Comparison of ENCODE assay signal across 13 cellular contexts in genomic region chr1:51420867-51421627, GRCh38.
DNase-seq lines count a peak whose midpoint lies in the region; ATAC-seq and TF ChIP-seq lines count a peak whose summit lies in the region.
"Had no signal": no experiment of that assay in that cellular context is flagged by ENCODE, and none has a peak within 500 bp of the region (broad histone marks: within the 10 kb centered on the region; RNA-seq: fewer than 3 reads in every experiment).

No MANE protein-coding gene starts in this region.

- H3K4me1 ChIP-seq in heart left ventricle (peaks cover 0 to 81% (median 35%) of the 10 kb centered on the region in 12 donors), osteoblast (ENCODE audit: insufficient read depth, low read length) (peaks cover 14% of the 10 kb centered on the region)

- H3K36me3 Mint-ChIP-seq in activated B cell treated with CpG ODN at 0.5 μM for 24 hours (ENCODE audit: low read depth) (peaks cover 76% of the 10 kb centered on the region), glutamatergic neuron (ENCODE audit: unreplicated experiment) (no peaks in the 10 kb centered on the region)

- H3K9me3 Mint-ChIP-seq in activated B cell treated with CpG ODN at 0.5 μM for 24 hours: no peaks in the 10 kb centered on the region
- peaks cover 8% of the 10 kb centered on the region for H3K9me3 Mint-ChIP-seq in glutamatergic neuron (ENCODE audit: unreplicated experiment)
- H3K9me3 Mint-ChIP-seq in stimulated activated naive CD8-positive, alpha-beta T cell treated with anti-CD3 and anti-CD28 coated beads, Interleukin-15, amount 100 ng/mL, for 72 hours: no peaks in the 10 kb centered on the region
- H3K9me3 Mint-ChIP-seq: central memory CD8-positive, alpha-beta T cell had no signal

- POLR2A ChIA-PET in activated B cell treated with CpG ODN at 0.5 μM for 24 hours (lab: Charles Lee): no interaction called here

- H3K27me3 Mint-ChIP-seq in activated B cell treated with CpG ODN at 0.5 μM for 24 hours: no peaks in the 10 kb centered on the region
- peaks cover 3% of the 10 kb centered on the region for H3K27me3 Mint-ChIP-seq in glutamatergic neuron (ENCODE audit: unreplicated experiment)
- H3K27me3 Mint-ChIP-seq in stimulated activated naive CD8-positive, alpha-beta T cell treated with anti-CD3 and anti-CD28 coated beads, Interleukin-15, amount 100 ng/mL, for 72 hours: no peaks in the 10 kb centered on the region
- H3K27me3 Mint-ChIP-seq: central memory CD8-positive, alpha-beta T cell had no signal

- no peaks in the 10 kb centered on the region for H4K20me1 ChIP-seq in osteoblast (ENCODE audit: insufficient read depth, low read length)

- H3K4me3 ChIP-seq in heart left ventricle (peak overlapping the region in 7 of 12 donors; percentile 28 to 49 (median 39)), osteoblast (ENCODE audit: insufficient read depth, low read length) (no peak overlapping the region)
- H3K4me3 ChIP-seq: lower lobe of right lung, stomach had no signal

- H3K27ac ChIP-seq in heart left ventricle (peak overlapping the region in 8 of 12 donors; percentile 2 to 78 (median 61)), osteoblast (ENCODE audit: low read depth, low read length) (no peak overlapping the region)
- H3K27ac ChIP-seq: lower lobe of right lung, stomach had no signal

- no peak for TF ChIP-seq POLR2A in heart left ventricle (IDR thresholded peaks at IDR 0.05)

- intact Hi-C loops in heart left ventricle (cut with DNase I) (loop anchor here in 4 of 10 donors (5.0 to 10.0 kb wide), 2 partner anchors 94 to 96 kb away; partner anchors contain the start of gene EPS15 (in 4 of the 4)), cardiac septum (cut with DNase I) (no loop called here), activated B cell treated with CpG ODN at 0.5 μM for 24 hours (cut with micrococcal nuclease) (no loop called here)

- DNase-seq in heart left ventricle (no peak), cardiac septum (ENCODE audit: low spot score) (no peak), activated B cell treated with CpG ODN at 0.5 μM for 24 hours (no peak), glutamatergic neuron (no peak), RKO (ENCODE audit: low spot score) (no peak), osteoblast (ENCODE audit: insufficient read length, low spot score, missing footprints) (no peak)
- no peak for DNase-seq in stimulated activated naive CD8-positive, alpha-beta T cell treated with anti-CD3 and anti-CD28 coated beads, Interleukin-15, amount 100 ng/mL, for 72 hours
- DNase-seq: activated CD8-positive, alpha-beta memory T cell treated with anti-CD3 and anti-CD28 coated beads for 24 hours; KG1; lower lobe of right lung; stomach had no signal

- peak overlapping the region; percentile 21 for H3K27ac Mint-ChIP-seq in activated B cell treated with CpG ODN at 0.5 μM for 24 hours
- peak overlapping the region; percentile 87 for H3K27ac Mint-ChIP-seq in glutamatergic neuron (ENCODE audit: unreplicated experiment)
- H3K27ac Mint-ChIP-seq in stimulated activated naive CD8-positive, alpha-beta T cell treated with anti-CD3 and anti-CD28 coated beads, Interleukin-15, amount 100 ng/mL, for 72 hours: peak overlapping the region in 1 of 2 donors; percentile 95

- H3K79me2 ChIP-seq in osteoblast (ENCODE audit: insufficient read depth, low read length): no peaks in the 10 kb centered on the region

- H3K36me3 ChIP-seq in heart left ventricle: peaks cover 0 to 47% (median 24%) of the 10 kb centered on the region in 9 donors
- peaks cover 3% of the 10 kb centered on the region for H3K36me3 ChIP-seq in osteoblast (ENCODE audit: insufficient read depth, low read length)

- 50 to 55% (median 51%) methylated on average over 2 of the region's 2 CpGs for WGBS in heart left ventricle, 4 donors

- CTCF ChIA-PET in activated B cell treated with CpG ODN at 0.5 μM for 24 hours (lab: Charles Lee): interaction anchor here (2.1 kb wide), 1 partner anchor 114 kb away, joined by 7 read pairs; no protein-coding TSS in a partner anchor

- H3K4me1 Mint-ChIP-seq in activated B cell treated with CpG ODN at 0.5 μM for 24 hours: peaks cover 16% of the 10 kb centered on the region
- peaks cover 40% of the 10 kb centered on the region for H3K4me1 Mint-ChIP-seq in glutamatergic neuron (ENCODE audit: low read depth, unreplicated experiment)
- H3K4me1 Mint-ChIP-seq in stimulated activated naive CD8-positive, alpha-beta T cell treated with anti-CD3 and anti-CD28 coated beads, Interleukin-15, amount 100 ng/mL, for 72 hours: peaks cover 30% of the 10 kb centered on the region

- no peak overlapping the region for H2AFZ ChIP-seq in osteoblast (ENCODE audit: low read length)

- no peak for ATAC-seq in heart left ventricle
- no peak for ATAC-seq in activated B cell treated with CpG ODN at 0.5 μM for 24 hours (ENCODE audit: low read depth)
- ATAC-seq in stimulated activated naive CD8-positive, alpha-beta T cell treated with anti-CD3 and anti-CD28 coated beads, Interleukin-15, amount 100 ng/mL, for 72 hours: no peak
- ATAC-seq in GM21515 (IDR thresholded peaks at IDR 0.05; ENCODE audit: unreplicated experiment): no peak

- no peak overlapping the region for H3K4me2 ChIP-seq in osteoblast (ENCODE audit: insufficient read depth, low read length)

- no peak overlapping the region for H3K4me3 Mint-ChIP-seq in activated B cell treated with CpG ODN at 0.5 μM for 24 hours
- peak overlapping the region; percentile 91 for H3K4me3 Mint-ChIP-seq in glutamatergic neuron (ENCODE audit: unreplicated experiment)
- peak overlapping the region; percentile 29 to 66 for H3K4me3 Mint-ChIP-seq in stimulated activated naive CD8-positive, alpha-beta T cell treated with anti-CD3 and anti-CD28 coated beads, Interleukin-15, amount 100 ng/mL, for 72 hours
- H3K4me3 Mint-ChIP-seq: central memory CD8-positive, alpha-beta T cell had no signal

- H3K9me3 ChIP-seq in heart left ventricle (no peaks in the 10 kb centered on the region), osteoblast (ENCODE audit: low read depth, low read length) (no peaks in the 10 kb centered on the region)
- H3K9me3 ChIP-seq: lower lobe of right lung, stomach had no signal

- H3K27me3 ChIP-seq in heart left ventricle: no peaks in the 10 kb centered on the region
- H3K27me3 ChIP-seq in osteoblast (ENCODE audit: insufficient read depth, low read length): no peaks in the 10 kb centered on the region
- H3K27me3 ChIP-seq: stomach had no signal

- TF ChIP-seq CTCF in heart left ventricle (IDR thresholded peaks at IDR 0.05) (no peak), activated B cell treated with CpG ODN at 0.5 μM for 24 hours (IDR thresholded peaks at IDR 0.05) (no peak), glutamatergic neuron (IDR thresholded peaks at IDR 0.05; ENCODE audit: partially characterized antibody, unreplicated experiment) (no peak), osteoblast (IDR thresholded peaks at IDR 0.05; ENCODE audit: extremely low read depth, low read depth, low read length) (no peak)
